In genomic region chr12:108854453-108855283, GRCh38 we compare ENCODE assay signal across 8 cellular contexts. TPM values are rescaled to one million over a fixed set of nuclear protein-coding genes. Genes with fewer than 3 reads are reported as not detected.
A peak's percentile ranks its signal among the peaks of the same experiment; 100 is the strongest.
DNase-seq lines count a peak whose midpoint lies in the region; ATAC-seq and TF ChIP-seq lines count a peak whose summit lies in the region.

No MANE protein-coding gene starts in this region.

- H3K4me1 Mint-ChIP-seq in CD4-positive, CD25-positive, alpha-beta regulatory T cell: peaks cover 29 to 50% (median 38%) of the 10 kb centered on the region in 4 donors

- H4K5ac ChIP-seq in mesendoderm (ENCODE audit: low read length): no peak overlapping the region

- no peak overlapping the region for H2BK120ac ChIP-seq in mesendoderm (ENCODE audit: low read depth, low read length)

- no peak overlapping the region for H2BK5ac ChIP-seq in mesendoderm (ENCODE audit: low read length)

- H3K18ac ChIP-seq in mesendoderm (ENCODE audit: low read length): no peak overlapping the region

- no peak overlapping the region for H3K4me3 ChIP-seq in CD4-positive, CD25-positive, alpha-beta regulatory T cell (ENCODE audit: low read depth, low read length)
- H3K4me3 ChIP-seq in cardiac fibroblast (replicated peaks in 1 of 2; ENCODE audit: low read depth in 2 of 2, low read length in 2 of 2): peak overlapping the region in 1 of 2 donors; percentile 22
- H3K4me3 ChIP-seq in mesendoderm (ENCODE audit: low read length): no peak overlapping the region

- H3K4me1 ChIP-seq in CD4-positive, CD25-positive, alpha-beta regulatory T cell (ENCODE audit: control insufficient read depth, insufficient read depth, low read length, poor library complexity, severe bottlenecking): peaks cover 28% of the 10 kb centered on the region
- peaks cover 5% of the 10 kb centered on the region for H3K4me1 ChIP-seq in mesendoderm (ENCODE audit: control insufficient read depth, low read depth, low read length)

- peak overlapping the region; percentile 9 to 95 (median 66) for H3K4me3 Mint-ChIP-seq in CD4-positive, CD25-positive, alpha-beta regulatory T cell

- peaks cover 9% of the 10 kb centered on the region for H3K27me3 Mint-ChIP-seq in CD4-positive, CD25-positive, alpha-beta regulatory T cell

- H2BK15ac ChIP-seq in mesendoderm (replicated peaks; ENCODE audit: low read depth): no peak overlapping the region

- TF ChIP-seq CTCF in cardiac fibroblast (IDR thresholded peaks at IDR 0.05; ENCODE audit: low read depth, low read length): no peak

- H3K9me3 ChIP-seq in CD4-positive, CD25-positive, alpha-beta regulatory T cell (ENCODE audit: control insufficient read depth in 2 of 2, low read length in 2 of 2): no peaks in the 10 kb centered on the region

- no peak overlapping the region for H3K56ac ChIP-seq in mesendoderm (ENCODE audit: low read length)

- H2AK5ac ChIP-seq in mesendoderm (ENCODE audit: low read length): no peak overlapping the region

- H3K4me2 ChIP-seq in mesendoderm (ENCODE audit: low read length): no peak overlapping the region

- H4K8ac ChIP-seq in mesendoderm (ENCODE audit: low read depth, low read length): no peak overlapping the region

- H3K27ac ChIP-seq in CD4-positive, CD25-positive, alpha-beta regulatory T cell (ENCODE audit: insufficient read depth, low read length, poor library complexity, severe bottlenecking): no peak overlapping the region
- H3K27ac ChIP-seq in mesendoderm (ENCODE audit: low read depth, low read length): no peak overlapping the region

- peaks cover 13% of the 10 kb centered on the region for H3K36me3 ChIP-seq in CD4-positive, CD25-positive, alpha-beta regulatory T cell (ENCODE audit: control insufficient read depth, insufficient read depth, low read length)
- no peaks in the 10 kb centered on the region for H3K36me3 ChIP-seq in mesendoderm (ENCODE audit: control insufficient read depth, insufficient read depth, low read length)

- H3K36me3 Mint-ChIP-seq in CD4-positive, CD25-positive, alpha-beta regulatory T cell: peaks cover 8% of the 10 kb centered on the region

- WGBS in mesendoderm (ENCODE audit: extremely low coverage, insufficient coverage, low lambda C conversion rate): no CpG with 5 or more reads among the region's 13 CpGs

- no peaks in the 10 kb centered on the region for H3K27me3 ChIP-seq in CD4-positive, CD25-positive, alpha-beta regulatory T cell (ENCODE audit: control insufficient read depth, insufficient read depth, low read length)
- no peaks in the 10 kb centered on the region for H3K27me3 ChIP-seq in mesendoderm (ENCODE audit: insufficient read depth, low read length, poor library complexity)

- H3K4ac ChIP-seq in mesendoderm (ENCODE audit: low read depth, low read length): no peak overlapping the region

- no peak overlapping the region for H3K9ac ChIP-seq in mesendoderm (ENCODE audit: low read length)

- peaks cover 18% of the 10 kb centered on the region for H3K79me1 ChIP-seq in mesendoderm (ENCODE audit: low read length)

- no peak for DNase-seq in CD4-positive, CD25-positive, alpha-beta regulatory T cell
- peak; percentile 99 for DNase-seq in LHCN-M2 (ENCODE audit: low read depth)
- peak; percentile 96 to 99 for DNase-seq in cardiac fibroblast (ENCODE audit: low read depth in 2 of 2)
- no peak for DNase-seq in mesendoderm
- no peak for DNase-seq in GM19240 (ENCODE audit: insufficient read length, low spot score)
- DNase-seq in D341Med (ENCODE audit: low spot score): no peak

- peaks cover 15% of the 10 kb centered on the region for H3K79me2 ChIP-seq in mesendoderm (ENCODE audit: control insufficient read depth, insufficient read depth, low read length)

- H3K9me3 Mint-ChIP-seq in CD4-positive, CD25-positive, alpha-beta regulatory T cell: peaks cover 0 to 3% (median 0%) of the 10 kb centered on the region in 7 donors

- no peak for ATAC-seq in CD4-positive, CD25-positive, alpha-beta regulatory T cell (ENCODE audit: low read depth in 2 of 2)
- no peak for ATAC-seq in HG02763 (IDR thresholded peaks at IDR 0.05; ENCODE audit: unreplicated experiment)
- no peak for ATAC-seq in HG03460 (IDR thresholded peaks at IDR 0.05; ENCODE audit: unreplicated experiment)

- peak overlapping the region; percentile 50 for H3K23ac ChIP-seq in mesendoderm (ENCODE audit: low read length)

- peak overlapping the region; percentile 28 to 96 (median 81) for H3K27ac Mint-ChIP-seq in CD4-positive, CD25-positive, alpha-beta regulatory T cell

RNA-seq across cellular contexts. Expression of gene SSH1, which starts 2.7 kb away (rescaled TPM):
- total RNA-seq in CD4-positive, CD25-positive, alpha-beta regulatory T cell: 32.5 TPM
- polyA plus RNA-seq in CD4-positive, CD25-positive, alpha-beta regulatory T cell: 1 to 10 TPM; 5.7 to 8.2 (median 6.9) TPM
- total RNA-seq in LHCN-M2 (2014; rRNA removed): 13.9 and 29.4 TPM in 2 replicates
- polyA plus RNA-seq in LHCN-M2 (2012): 39.9 TPM
- 7.0 TPM for polyA plus RNA-seq in mesendoderm (2013, experiment 1 of 2)
- polyA plus RNA-seq in mesendoderm (2013, experiment 2 of 2): 7.5 TPM

RNA-seq across cellular contexts. Expression of gene DAO, which starts 25.2 kb away (rescaled TPM):
- not detected for total RNA-seq in CD4-positive, CD25-positive, alpha-beta regulatory T cell
- not detected for polyA plus RNA-seq in CD4-positive, CD25-positive, alpha-beta regulatory T cell
- total RNA-seq in LHCN-M2 (2014; rRNA removed): not detected in 2 replicates
- polyA plus RNA-seq in LHCN-M2 (2012): not detected
- not detected for polyA plus RNA-seq in mesendoderm (2013, experiment 1 of 2)
- polyA plus RNA-seq in mesendoderm (2013, experiment 2 of 2): not detected

Comparison
In these comparisons a context has a peak if more than half of its experiments do, and no peak if none do; other contexts are left out.
1. DNase-seq: peak in LHCN-M2 (single experiment) and cardiac fibroblast (2 of 2); none in CD4-positive, CD25-positive, alpha-beta regulatory T cell (0 of 3), mesendoderm (single experiment), GM19240 (single experiment) and D341Med (single experiment).